In the genomic region with DNA sequence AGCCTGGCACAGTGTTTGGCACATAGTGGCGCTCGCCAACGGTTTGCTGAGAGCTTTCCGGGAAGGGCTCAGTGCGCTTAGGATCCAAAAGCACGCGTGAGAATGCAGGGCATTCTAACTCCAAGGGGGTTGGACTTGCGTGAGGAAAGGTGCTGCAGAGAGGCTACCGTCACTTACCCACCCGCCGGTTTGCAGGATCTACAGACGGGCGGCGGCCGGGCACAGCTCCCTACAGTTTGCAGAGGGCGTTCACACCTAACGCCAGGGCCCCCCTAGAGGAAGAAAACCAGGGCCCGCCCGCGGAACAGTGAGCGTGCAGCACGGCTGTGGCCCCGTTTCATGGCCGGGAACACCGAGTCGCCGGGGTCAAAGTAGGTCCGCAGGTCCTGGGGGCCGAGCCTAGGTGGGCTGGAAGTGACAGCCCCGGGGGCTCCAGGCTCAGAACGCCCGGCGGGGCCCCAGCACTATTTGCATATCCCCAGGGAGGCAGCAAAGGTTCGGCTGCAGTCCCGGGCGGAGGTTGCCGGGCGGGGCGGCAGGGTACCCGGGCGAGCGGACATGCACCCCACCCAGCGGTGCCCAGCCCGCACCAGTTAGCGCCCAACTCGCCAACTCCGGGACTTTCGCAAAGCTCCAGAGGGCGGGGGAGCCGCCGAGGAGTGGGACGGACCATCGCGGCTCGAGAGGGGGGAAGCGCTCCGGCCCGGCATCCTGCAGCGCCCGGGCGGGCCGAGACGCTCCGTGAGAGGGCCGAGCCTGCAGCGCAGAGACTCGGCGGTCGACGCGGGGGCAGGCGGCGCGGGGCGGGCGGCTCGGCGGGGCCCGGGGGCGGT, we compare ENCODE assay signal across 1 cellular context.
TF ChIP-seq lines count a peak whose summit lies in the region.

No MANE protein-coding gene starts in this region.

TF ChIP-seq in HEK293, 187 proteins besides CTCF, POLR2A, EP300 and RAD21 (continued from another document and continues in another):
- TF ChIP-seq ZBTB8A (tag by site-specific recombination; IDR thresholded peaks at IDR 0.05), result peak; percentile 99
- TF ChIP-seq ZNF10 (tag by site-specific recombination; IDR thresholded peaks at IDR 0.05), result no peak
- TF ChIP-seq, protein P1, sequence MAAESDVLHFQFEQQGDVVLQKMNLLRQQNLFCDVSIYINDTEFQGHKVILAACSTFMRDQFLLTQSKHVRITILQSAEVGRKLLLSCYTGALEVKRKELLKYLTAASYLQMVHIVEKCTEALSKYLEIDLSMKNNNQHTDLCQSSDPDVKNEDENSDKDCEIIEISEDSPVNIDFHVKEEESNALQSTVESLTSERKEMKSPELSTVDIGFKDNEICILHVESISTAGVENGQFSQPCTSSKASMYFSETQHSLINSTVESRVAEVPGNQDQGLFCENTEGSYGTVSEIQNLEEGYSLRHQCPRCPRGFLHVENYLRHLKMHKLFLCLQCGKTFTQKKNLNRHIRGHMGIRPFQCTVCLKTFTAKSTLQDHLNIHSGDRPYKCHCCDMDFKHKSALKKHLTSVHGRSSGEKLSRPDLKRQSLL (tag by site-specific recombination; IDR thresholded peaks at IDR 0.05), result no peak
- no peak for TF ChIP-seq ZNF596 (tag by site-specific recombination; IDR thresholded peaks at IDR 0.05)
- TF ChIP-seq ZNF2 (tag by site-specific recombination; IDR thresholded peaks at IDR 0.05), result peak; percentile 81
- TF ChIP-seq ZXDB (tag by site-specific recombination; IDR thresholded peaks at IDR 0.05), result peak; percentile 63; the same call in 1 of the 2 replicates
- TF ChIP-seq KLF7 (tag by site-specific recombination; IDR thresholded peaks at IDR 0.05; ENCODE audit: borderline replicate concordance), result peak; percentile 73; the same call in 1 of the 2 replicates
- 0 out of 2 replicates have a peak, but pooled peaks have one; percentile 38 for TF ChIP-seq YY1 (tag by site-specific recombination; IDR thresholded peaks at IDR 0.05)
- no peak for TF ChIP-seq GLI2 (tag by site-specific recombination; IDR thresholded peaks at IDR 0.05; ENCODE audit: borderline replicate concordance, low read depth)
- no peak for TF ChIP-seq IKZF3 (tag by site-specific recombination; IDR thresholded peaks at IDR 0.05)
- TF ChIP-seq ZNF169 (tag by site-specific recombination; IDR thresholded peaks at IDR 0.05), result no peak
- no peak for TF ChIP-seq ZNF830 (tag by site-specific recombination; IDR thresholded peaks at IDR 0.05; ENCODE audit: low read depth)
- no peak for TF ChIP-seq ZNF792 (tag by site-specific recombination; IDR thresholded peaks at IDR 0.05)
- no peak for TF ChIP-seq ZNF311 (tag by site-specific recombination; IDR thresholded peaks at IDR 0.05; ENCODE audit: borderline replicate concordance)
- TF ChIP-seq, protein P2, sequence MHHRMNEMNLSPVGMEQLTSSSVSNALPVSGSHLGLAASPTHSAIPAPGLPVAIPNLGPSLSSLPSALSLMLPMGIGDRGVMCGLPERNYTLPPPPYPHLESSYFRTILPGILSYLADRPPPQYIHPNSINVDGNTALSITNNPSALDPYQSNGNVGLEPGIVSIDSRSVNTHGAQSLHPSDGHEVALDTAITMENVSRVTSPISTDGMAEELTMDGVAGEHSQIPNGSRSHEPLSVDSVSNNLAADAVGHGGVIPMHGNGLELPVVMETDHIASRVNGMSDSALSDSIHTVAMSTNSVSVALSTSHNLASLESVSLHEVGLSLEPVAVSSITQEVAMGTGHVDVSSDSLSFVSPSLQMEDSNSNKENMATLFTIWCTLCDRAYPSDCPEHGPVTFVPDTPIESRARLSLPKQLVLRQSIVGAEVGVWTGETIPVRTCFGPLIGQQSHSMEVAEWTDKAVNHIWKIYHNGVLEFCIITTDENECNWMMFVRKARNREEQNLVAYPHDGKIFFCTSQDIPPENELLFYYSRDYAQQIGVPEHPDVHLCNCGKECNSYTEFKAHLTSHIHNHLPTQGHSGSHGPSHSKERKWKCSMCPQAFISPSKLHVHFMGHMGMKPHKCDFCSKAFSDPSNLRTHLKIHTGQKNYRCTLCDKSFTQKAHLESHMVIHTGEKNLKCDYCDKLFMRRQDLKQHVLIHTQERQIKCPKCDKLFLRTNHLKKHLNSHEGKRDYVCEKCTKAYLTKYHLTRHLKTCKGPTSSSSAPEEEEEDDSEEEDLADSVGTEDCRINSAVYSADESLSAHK (tag by site-specific recombination; IDR thresholded peaks at IDR 0.05), result no peak
- TF ChIP-seq, protein P3, sequence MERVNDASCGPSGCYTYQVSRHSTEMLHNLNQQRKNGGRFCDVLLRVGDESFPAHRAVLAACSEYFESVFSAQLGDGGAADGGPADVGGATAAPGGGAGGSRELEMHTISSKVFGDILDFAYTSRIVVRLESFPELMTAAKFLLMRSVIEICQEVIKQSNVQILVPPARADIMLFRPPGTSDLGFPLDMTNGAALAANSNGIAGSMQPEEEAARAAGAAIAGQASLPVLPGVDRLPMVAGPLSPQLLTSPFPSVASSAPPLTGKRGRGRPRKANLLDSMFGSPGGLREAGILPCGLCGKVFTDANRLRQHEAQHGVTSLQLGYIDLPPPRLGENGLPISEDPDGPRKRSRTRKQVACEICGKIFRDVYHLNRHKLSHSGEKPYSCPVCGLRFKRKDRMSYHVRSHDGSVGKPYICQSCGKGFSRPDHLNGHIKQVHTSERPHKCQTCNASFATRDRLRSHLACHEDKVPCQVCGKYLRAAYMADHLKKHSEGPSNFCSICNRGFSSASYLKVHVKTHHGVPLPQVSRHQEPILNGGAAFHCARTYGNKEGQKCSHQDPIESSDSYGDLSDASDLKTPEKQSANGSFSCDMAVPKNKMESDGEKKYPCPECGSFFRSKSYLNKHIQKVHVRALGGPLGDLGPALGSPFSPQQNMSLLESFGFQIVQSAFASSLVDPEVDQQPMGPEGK (tag by site-specific recombination; IDR thresholded peaks at IDR 0.05), result peak; percentile 87
- no peak for TF ChIP-seq ZNF837 (tag by site-specific recombination; IDR thresholded peaks at IDR 0.05)
- TF ChIP-seq MZF1 (tag by site-specific recombination; IDR thresholded peaks at IDR 0.05; ENCODE audit: borderline replicate concordance), result no peak
- TF ChIP-seq, protein P4, sequence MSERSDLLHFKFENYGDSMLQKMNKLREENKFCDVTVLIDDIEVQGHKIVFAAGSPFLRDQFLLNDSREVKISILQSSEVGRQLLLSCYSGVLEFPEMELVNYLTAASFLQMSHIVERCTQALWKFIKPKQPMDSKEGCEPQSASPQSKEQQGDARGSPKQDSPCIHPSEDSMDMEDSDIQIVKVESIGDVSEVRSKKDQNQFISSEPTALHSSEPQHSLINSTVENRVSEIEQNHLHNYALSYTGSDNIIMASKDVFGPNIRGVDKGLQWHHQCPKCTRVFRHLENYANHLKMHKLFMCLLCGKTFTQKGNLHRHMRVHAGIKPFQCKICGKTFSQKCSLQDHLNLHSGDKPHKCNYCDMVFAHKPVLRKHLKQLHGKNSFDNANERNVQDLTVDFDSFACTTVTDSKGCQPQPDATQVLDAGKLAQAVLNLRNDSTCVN (tag by site-specific recombination; optimal IDR thresholded peaks at IDR 0.05), result peak; percentile 75
- TF ChIP-seq, protein P5, sequence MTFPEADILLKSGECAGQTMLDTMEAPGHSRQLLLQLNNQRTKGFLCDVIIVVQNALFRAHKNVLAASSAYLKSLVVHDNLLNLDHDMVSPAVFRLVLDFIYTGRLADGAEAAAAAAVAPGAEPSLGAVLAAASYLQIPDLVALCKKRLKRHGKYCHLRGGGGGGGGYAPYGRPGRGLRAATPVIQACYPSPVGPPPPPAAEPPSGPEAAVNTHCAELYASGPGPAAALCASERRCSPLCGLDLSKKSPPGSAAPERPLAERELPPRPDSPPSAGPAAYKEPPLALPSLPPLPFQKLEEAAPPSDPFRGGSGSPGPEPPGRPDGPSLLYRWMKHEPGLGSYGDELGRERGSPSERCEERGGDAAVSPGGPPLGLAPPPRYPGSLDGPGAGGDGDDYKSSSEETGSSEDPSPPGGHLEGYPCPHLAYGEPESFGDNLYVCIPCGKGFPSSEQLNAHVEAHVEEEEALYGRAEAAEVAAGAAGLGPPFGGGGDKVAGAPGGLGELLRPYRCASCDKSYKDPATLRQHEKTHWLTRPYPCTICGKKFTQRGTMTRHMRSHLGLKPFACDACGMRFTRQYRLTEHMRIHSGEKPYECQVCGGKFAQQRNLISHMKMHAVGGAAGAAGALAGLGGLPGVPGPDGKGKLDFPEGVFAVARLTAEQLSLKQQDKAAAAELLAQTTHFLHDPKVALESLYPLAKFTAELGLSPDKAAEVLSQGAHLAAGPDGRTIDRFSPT (tag by site-specific recombination; IDR thresholded peaks at IDR 0.05), result peak; percentile 93
- TF ChIP-seq, protein P6, sequence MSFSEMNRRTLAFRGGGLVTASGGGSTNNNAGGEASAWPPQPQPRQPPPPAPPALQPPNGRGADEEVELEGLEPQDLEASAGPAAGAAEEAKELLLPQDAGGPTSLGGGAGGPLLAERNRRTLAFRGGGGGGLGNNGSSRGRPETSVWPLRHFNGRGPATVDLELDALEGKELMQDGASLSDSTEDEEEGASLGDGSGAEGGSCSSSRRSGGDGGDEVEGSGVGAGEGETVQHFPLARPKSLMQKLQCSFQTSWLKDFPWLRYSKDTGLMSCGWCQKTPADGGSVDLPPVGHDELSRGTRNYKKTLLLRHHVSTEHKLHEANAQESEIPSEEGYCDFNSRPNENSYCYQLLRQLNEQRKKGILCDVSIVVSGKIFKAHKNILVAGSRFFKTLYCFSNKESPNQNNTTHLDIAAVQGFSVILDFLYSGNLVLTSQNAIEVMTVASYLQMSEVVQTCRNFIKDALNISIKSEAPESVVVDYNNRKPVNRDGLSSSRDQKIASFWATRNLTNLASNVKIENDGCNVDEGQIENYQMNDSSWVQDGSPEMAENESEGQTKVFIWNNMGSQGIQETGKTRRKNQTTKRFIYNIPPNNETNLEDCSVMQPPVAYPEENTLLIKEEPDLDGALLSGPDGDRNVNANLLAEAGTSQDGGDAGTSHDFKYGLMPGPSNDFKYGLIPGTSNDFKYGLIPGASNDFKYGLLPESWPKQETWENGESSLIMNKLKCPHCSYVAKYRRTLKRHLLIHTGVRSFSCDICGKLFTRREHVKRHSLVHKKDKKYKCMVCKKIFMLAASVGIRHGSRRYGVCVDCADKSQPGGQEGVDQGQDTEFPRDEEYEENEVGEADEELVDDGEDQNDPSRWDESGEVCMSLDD (tag by site-specific recombination; IDR thresholded peaks at IDR 0.05), result peak; percentile 54; the same call in 1 of the 2 replicates
- peak; percentile 79 for TF ChIP-seq ZEB2 (tag by site-specific recombination; IDR thresholded peaks at IDR 0.05)
- TF ChIP-seq, protein P7, sequence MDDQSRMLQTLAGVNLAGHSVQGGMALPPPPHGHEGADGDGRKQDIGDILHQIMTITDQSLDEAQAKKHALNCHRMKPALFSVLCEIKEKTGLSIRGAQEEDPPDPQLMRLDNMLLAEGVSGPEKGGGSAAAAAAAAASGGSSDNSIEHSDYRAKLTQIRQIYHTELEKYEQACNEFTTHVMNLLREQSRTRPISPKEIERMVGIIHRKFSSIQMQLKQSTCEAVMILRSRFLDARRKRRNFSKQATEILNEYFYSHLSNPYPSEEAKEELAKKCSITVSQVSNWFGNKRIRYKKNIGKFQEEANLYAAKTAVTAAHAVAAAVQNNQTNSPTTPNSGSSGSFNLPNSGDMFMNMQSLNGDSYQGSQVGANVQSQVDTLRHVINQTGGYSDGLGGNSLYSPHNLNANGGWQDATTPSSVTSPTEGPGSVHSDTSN (CRISPR knock-in tag; IDR thresholded peaks at IDR 0.05), result 0 out of 2 replicates have a peak, but pooled peaks have one; percentile 17
- peak; percentile 41; the same call in 1 of the 2 replicates for TF ChIP-seq ZNF121 (tag by site-specific recombination; IDR thresholded peaks at IDR 0.05)
- no peak for TF ChIP-seq ZNF548 (tag by site-specific recombination; IDR thresholded peaks at IDR 0.05)
- TF ChIP-seq KLF1 (tag by site-specific recombination; IDR thresholded peaks at IDR 0.05), result peak; percentile 97
- peak; percentile 86 for TF ChIP-seq ZNF335 (tag by site-specific recombination; conservative IDR thresholded peaks at IDR 0.05)
- no peak for TF ChIP-seq ZBTB1 (tag by site-specific recombination; IDR thresholded peaks at IDR 0.05)
- TF ChIP-seq ZNF747 (tag by site-specific recombination; IDR thresholded peaks at IDR 0.05), result no peak
- peak; percentile 66 for TF ChIP-seq KLF8 (tag by site-specific recombination; IDR thresholded peaks at IDR 0.05)
- TF ChIP-seq, protein P8, sequence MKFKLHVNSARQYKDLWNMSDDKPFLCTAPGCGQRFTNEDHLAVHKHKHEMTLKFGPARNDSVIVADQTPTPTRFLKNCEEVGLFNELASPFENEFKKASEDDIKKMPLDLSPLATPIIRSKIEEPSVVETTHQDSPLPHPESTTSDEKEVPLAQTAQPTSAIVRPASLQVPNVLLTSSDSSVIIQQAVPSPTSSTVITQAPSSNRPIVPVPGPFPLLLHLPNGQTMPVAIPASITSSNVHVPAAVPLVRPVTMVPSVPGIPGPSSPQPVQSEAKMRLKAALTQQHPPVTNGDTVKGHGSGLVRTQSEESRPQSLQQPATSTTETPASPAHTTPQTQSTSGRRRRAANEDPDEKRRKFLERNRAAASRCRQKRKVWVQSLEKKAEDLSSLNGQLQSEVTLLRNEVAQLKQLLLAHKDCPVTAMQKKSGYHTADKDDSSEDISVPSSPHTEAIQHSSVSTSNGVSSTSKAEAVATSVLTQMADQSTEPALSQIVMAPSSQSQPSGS (tag by site-specific recombination; IDR thresholded peaks at IDR 0.05; ENCODE audit: low read depth), result no peak
- TF ChIP-seq ZNF473 (tag by site-specific recombination; IDR thresholded peaks at IDR 0.05), result no peak
- TF ChIP-seq ZNF544 (tag by site-specific recombination; IDR thresholded peaks at IDR 0.05), result no peak
- TF ChIP-seq, protein P9, sequence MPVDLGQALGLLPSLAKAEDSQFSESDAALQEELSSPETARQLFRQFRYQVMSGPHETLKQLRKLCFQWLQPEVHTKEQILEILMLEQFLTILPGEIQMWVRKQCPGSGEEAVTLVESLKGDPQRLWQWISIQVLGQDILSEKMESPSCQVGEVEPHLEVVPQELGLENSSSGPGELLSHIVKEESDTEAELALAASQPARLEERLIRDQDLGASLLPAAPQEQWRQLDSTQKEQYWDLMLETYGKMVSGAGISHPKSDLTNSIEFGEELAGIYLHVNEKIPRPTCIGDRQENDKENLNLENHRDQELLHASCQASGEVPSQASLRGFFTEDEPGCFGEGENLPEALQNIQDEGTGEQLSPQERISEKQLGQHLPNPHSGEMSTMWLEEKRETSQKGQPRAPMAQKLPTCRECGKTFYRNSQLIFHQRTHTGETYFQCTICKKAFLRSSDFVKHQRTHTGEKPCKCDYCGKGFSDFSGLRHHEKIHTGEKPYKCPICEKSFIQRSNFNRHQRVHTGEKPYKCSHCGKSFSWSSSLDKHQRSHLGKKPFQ (tag by site-specific recombination; IDR thresholded peaks at IDR 0.05), result peak; percentile 98
- no peak for TF ChIP-seq ZFP3 (tag by site-specific recombination; IDR thresholded peaks at IDR 0.05; ENCODE audit: low read depth)
- TF ChIP-seq ZNF521 (tag by site-specific recombination; IDR thresholded peaks at IDR 0.05), result no peak
- no peak for TF ChIP-seq HOXA7 (CRISPR knock-in tag; IDR thresholded peaks at IDR 0.05; ENCODE audit: borderline replicate concordance)
- TF ChIP-seq ZNF571 (tag by site-specific recombination; IDR thresholded peaks at IDR 0.05), result no peak
- no peak for TF ChIP-seq KLF16 (tag by site-specific recombination; IDR thresholded peaks at IDR 0.05)
- TF ChIP-seq, protein P10, sequence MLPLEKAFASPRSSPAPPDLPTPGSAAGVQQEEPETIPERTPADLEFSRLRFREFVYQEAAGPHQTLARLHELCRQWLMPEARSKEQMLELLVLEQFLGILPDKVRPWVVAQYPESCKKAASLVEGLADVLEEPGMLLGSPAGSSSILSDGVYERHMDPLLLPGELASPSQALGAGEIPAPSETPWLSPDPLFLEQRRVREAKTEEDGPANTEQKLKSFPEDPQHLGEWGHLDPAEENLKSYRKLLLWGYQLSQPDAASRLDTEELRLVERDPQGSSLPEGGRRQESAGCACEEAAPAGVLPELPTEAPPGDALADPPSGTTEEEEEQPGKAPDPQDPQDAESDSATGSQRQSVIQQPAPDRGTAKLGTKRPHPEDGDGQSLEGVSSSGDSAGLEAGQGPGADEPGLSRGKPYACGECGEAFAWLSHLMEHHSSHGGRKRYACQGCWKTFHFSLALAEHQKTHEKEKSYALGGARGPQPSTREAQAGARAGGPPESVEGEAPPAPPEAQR (tag by site-specific recombination; IDR thresholded peaks at IDR 0.05), result no peak
